In the genomic region with DNA sequence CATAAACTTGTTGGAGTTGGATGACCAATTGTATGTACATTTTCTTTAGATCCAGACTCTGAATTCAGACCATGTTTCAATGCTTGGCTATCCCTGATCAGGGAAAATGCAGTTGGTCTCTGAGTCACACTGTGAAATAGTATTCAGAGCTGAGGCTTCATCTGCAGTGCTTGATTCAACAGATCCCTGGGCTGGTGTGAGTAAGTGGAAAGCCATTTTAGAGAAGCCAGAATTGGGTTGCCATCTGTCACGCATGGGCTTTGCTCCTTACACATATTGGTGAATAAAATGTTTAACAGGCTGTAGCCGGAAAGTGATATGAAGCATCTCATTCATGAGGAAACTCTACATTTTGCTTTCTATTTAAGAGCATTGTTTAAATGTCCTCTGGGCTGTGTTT, we compare ENCODE assay signal across 13 cellular contexts. TPM values are rescaled to one million over a fixed set of nuclear protein-coding genes. Genes with fewer than 3 reads are reported as not detected.
DNase-seq lines count a peak whose midpoint lies in the region; ATAC-seq and TF ChIP-seq lines count a peak whose summit lies in the region.
"Had no signal": no experiment of that assay in that cellular context is flagged by ENCODE, and none has a peak within 500 bp of the region (broad histone marks: within the 10 kb centered on the region; RNA-seq: fewer than 3 reads in every experiment).

No MANE protein-coding gene starts in this region.

- ATAC-seq in foreskin keratinocyte (peak; percentile 99), HG02885 (IDR thresholded peaks at IDR 0.05; ENCODE audit: poor library complexity, unreplicated experiment) (no peak), GM21528 (IDR thresholded peaks at IDR 0.05; ENCODE audit: low FRiP score, unreplicated experiment) (no peak)

- H3K27ac ChIP-seq in foreskin keratinocyte, result peak overlapping the region; percentile 40
- H3K27ac ChIP-seq: prostate gland had no signal

- in situ Hi-C loops in ACHN (cut with HindIII; ENCODE audit: low pct_ligation_motif_present, low pct_unique_long_range_greater_than_20kb, low sequenced_read_pairs), result no loop called here

- no peaks in the 10 kb centered on the region for H3K27me3 ChIP-seq in foreskin keratinocyte

- no peak for TF ChIP-seq CTCF in foreskin keratinocyte (conservative IDR thresholded peaks at IDR 0.05)

- DNase-seq in ACHN, result peak; percentile 34
- DNase-seq in HS-27A (ENCODE audit: low read depth), result peak; percentile 65
- DNase-seq in amniotic epithelial cell (ENCODE audit: low read depth), result peak; percentile 73
- DNase-seq in foreskin keratinocyte, result peak; percentile 97 to 98
- DNase-seq in NCI-H2029 treated with DMSO at 0.1 percent for 48 hours (lab: John Stamatoyannopoulos, UW), result no peak
- DNase-seq in H4 (ENCODE audit: low spot score), result no peak
- DNase-seq: activated T-cell treated with anti-CD3 and anti-CD28 coated beads, Interleukin-2, amount 50 U/mL, for 24 hours; DND-41; mesendoderm; SHP77 had no signal

- peaks cover 34% of the 10 kb centered on the region for H3K4me1 ChIP-seq in foreskin keratinocyte

RNA-seq across cellular contexts. Expression of a gene that starts 50.0 kb away (rescaled TPM):
- 5.5 and 5.7 TPM in 2 replicates for total RNA-seq in foreskin keratinocyte
- 6.9 and 7.2 TPM in 2 replicates for polyA plus RNA-seq in foreskin keratinocyte
- 6.9 and 15.8 TPM in 2 replicates for total RNA-seq in H4 (2014; rRNA removed; shearing (Covaris generic))

Comparison
In these comparisons a context has a peak if more than half of its experiments do, and no peak if none do; other contexts are left out.
1. DNase-seq: peak in ACHN (single experiment), HS-27A (single experiment), amniotic epithelial cell (single experiment) and foreskin keratinocyte (2 of 2); none in NCI-H2029 treated with DMSO at 0.1 percent for 48 hours (single experiment) and H4 (single experiment).